1 cellular context compared by ENCODE assay signal in genomic region chr21:17708541-17709265, GRCh38.
TF ChIP-seq lines count a peak whose summit lies in the region.

No MANE protein-coding gene starts in this region.

TF ChIP-seq in WTC11, 78 proteins besides CTCF, POLR2A, EP300 and RAD21 (continued from another document):
- TF ChIP-seq, protein P1, sequence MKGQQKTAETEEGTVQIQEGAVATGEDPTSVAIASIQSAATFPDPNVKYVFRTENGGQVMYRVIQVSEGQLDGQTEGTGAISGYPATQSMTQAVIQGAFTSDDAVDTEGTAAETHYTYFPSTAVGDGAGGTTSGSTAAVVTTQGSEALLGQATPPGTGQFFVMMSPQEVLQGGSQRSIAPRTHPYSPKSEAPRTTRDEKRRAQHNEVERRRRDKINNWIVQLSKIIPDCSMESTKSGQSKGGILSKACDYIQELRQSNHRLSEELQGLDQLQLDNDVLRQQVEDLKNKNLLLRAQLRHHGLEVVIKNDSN (CRISPR knock-in tag; IDR thresholded peaks at IDR 0.05) = no peak
- TF ChIP-seq, protein P2, sequence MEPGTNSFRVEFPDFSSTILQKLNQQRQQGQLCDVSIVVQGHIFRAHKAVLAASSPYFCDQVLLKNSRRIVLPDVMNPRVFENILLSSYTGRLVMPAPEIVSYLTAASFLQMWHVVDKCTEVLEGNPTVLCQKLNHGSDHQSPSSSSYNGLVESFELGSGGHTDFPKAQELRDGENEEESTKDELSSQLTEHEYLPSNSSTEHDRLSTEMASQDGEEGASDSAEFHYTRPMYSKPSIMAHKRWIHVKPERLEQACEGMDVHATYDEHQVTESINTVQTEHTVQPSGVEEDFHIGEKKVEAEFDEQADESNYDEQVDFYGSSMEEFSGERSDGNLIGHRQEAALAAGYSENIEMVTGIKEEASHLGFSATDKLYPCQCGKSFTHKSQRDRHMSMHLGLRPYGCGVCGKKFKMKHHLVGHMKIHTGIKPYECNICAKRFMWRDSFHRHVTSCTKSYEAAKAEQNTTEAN (CRISPR knock-in tag; IDR thresholded peaks at IDR 0.05) = no peak
- no peak for TF ChIP-seq CBFB (CRISPR knock-in tag; IDR thresholded peaks at IDR 0.05; ENCODE audit: low read depth)
- no peak for TF ChIP-seq CREM (CRISPR knock-in tag; IDR thresholded peaks at IDR 0.05)
- TF ChIP-seq NR2C2 (CRISPR knock-in tag; IDR thresholded peaks at IDR 0.05) = no peak
- no peak for TF ChIP-seq HMGXB4 (CRISPR knock-in tag; IDR thresholded peaks at IDR 0.05)
